In the genomic region with DNA sequence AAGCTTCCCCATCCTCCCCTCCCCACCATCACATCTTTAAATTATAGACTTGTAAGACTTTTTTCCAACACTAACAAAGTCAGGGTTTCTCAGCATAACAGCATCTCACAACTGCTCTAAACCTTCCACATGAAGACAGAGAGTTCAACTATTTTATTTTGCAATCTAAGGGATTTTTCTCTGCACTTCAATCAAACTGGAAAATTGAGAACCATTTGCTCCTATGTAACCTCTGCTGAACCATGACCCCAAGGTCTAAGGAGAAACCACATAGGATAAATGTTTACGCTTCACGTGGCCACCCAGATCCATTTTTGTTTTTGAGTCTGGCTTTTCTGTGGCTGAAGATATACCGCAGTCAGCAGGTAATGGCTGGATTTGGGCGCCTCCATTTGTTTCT, we compare ENCODE assay signal across 19 cellular contexts. TPM values are rescaled to one million over a fixed set of nuclear protein-coding genes. Genes with fewer than 3 reads are reported as not detected.
A peak's percentile ranks its signal among the peaks of the same experiment; 100 is the strongest.
DNase-seq lines count a peak whose midpoint lies in the region; ATAC-seq, FAIRE-seq and TF ChIP-seq lines count a peak whose summit lies in the region.
"Had no signal": no experiment of that assay in that cellular context is flagged by ENCODE, and none has a peak within 500 bp of the region (broad histone marks: within the 10 kb centered on the region; RNA-seq: fewer than 3 reads in every experiment).

No MANE protein-coding gene starts in this region.

- in situ Hi-C loops in HepG2 (cut with HindIII; ENCODE audit: extremely low pct_ligation_motif_present, low pct_unique_long_range_greater_than_20kb) = loop anchor here (10.0 kb wide), 1 partner anchor 302 kb away; a partner anchor contains a TSS

- intact Hi-C loops in HCT116 (cut with micrococcal nuclease) (no loop called here), HepG2 (cut with micrococcal nuclease; ENCODE audit: unreplicated experiment) (no loop called here)

- H3K4me3 ChIP-seq in HCT116 (replicated peaks in 1 of 2; ENCODE audit: low read depth in 1 of 2, low read length in 2 of 2) = no peak overlapping the region
- H3K4me3 ChIP-seq in HepG2 (replicated peaks in 1 of 3; ENCODE audit: insufficient read depth in 1 of 3, low read depth in 2 of 3, low read length in 3 of 3) = no peak overlapping the region
- no peak overlapping the region for H3K4me3 ChIP-seq in stomach smooth muscle (ENCODE audit: low read length in 2 of 2)
- H3K4me3 ChIP-seq: BLaER1 treated with 17β-estradiol and CSF1 and Interleukin-3, amounts not matched to agents 10 nM and 100 nM; SK-N-MC had no signal

- H3K27me3 Mint-ChIP-seq in chondrocyte (ENCODE audit: low read depth) = no peaks in the 10 kb centered on the region
- no peaks in the 10 kb centered on the region for H3K27me3 Mint-ChIP-seq in type B pancreatic cell

- H3K4me1 ChIP-seq in HCT116 (ENCODE audit: control insufficient read depth in 1 of 2, insufficient read depth in 2 of 2, low read length in 2 of 2) (peaks cover 59 to 92% of the 10 kb centered on the region in 2 experiments), HepG2 (ENCODE audit: insufficient read depth, low read length) (peaks cover 58% of the 10 kb centered on the region), stomach smooth muscle (ENCODE audit: control insufficient read depth, insufficient read depth, low read length) (peaks cover 30% of the 10 kb centered on the region)

- FAIRE-seq in HepG2 (lab: Jason Lieb, UNC) = no peak
- FAIRE-seq: RCC 7860 had no signal

- H3K27me3 ChIP-seq in HCT116 (ENCODE audit: insufficient read depth, low read length) (no peaks in the 10 kb centered on the region), HepG2 (ENCODE audit: control insufficient read depth in 1 of 2, insufficient read depth in 2 of 2, low read length in 2 of 2) (no peaks in the 10 kb centered on the region), stomach smooth muscle (ENCODE audit: control insufficient read depth in 1 of 2, insufficient read depth in 2 of 2, low read length in 2 of 2) (no peaks in the 10 kb centered on the region)
- H3K27me3 ChIP-seq: BLaER1 treated with 17β-estradiol and CSF1 and Interleukin-3, amounts not matched to agents 10 nM and 100 nM had no signal

- H3K9ac ChIP-seq in HCT116 (ENCODE audit: low read length) (peak overlapping the region; percentile 24; the same call in 1 of the 2 replicates), HepG2 (ENCODE audit: insufficient read depth, low read depth, low read length) (no peak overlapping the region), stomach smooth muscle (ENCODE audit: low read length in 2 of 2) (no peak overlapping the region)
- H3K9ac ChIP-seq: BLaER1 treated with 17β-estradiol and CSF1 and Interleukin-3, amounts not matched to agents 10 nM and 100 nM had no signal

- WGBS in HepG2 (ENCODE audit: low lambda C conversion rate) = 81% methylated on average over 4 of the region's 4 CpGs

- H3K4me1 Mint-ChIP-seq in chondrocyte (ENCODE audit: low read depth) = peaks cover 74% of the 10 kb centered on the region
- H3K4me1 Mint-ChIP-seq in type B pancreatic cell (ENCODE audit: unreplicated experiment) = peaks cover 38% of the 10 kb centered on the region

- RAD21 ChIA-PET in HCT116 (lab: Charles Lee; ENCODE audit: low non-redundant PET in 1 of 2, low total read pairs in 2 of 2, uncharacterized antibody in 2 of 2, unreplicated experiment in 2 of 2) = no interaction called here

- H3K27ac ChIP-seq in HCT116 (ENCODE audit: low read depth, low read length) (peak overlapping the region; percentile 8; the same call in 1 of the 2 replicates), HepG2 (ENCODE audit: extremely low read length, insufficient read depth, low read length) (no peak overlapping the region), stomach smooth muscle (ENCODE audit: low read length) (peak overlapping the region; percentile 64)
- H3K27ac ChIP-seq: BLaER1 treated with 17β-estradiol and CSF1 and Interleukin-3, amounts not matched to agents 10 nM and 100 nM; SK-N-MC had no signal

- H3K9me3 ChIP-seq in HCT116 (ENCODE audit: control insufficient read depth in 1 of 2, insufficient read depth in 1 of 2, low read depth in 1 of 2, low read length in 2 of 2) (no peaks in the 10 kb centered on the region), HepG2 (ENCODE audit: low read length) (no peaks in the 10 kb centered on the region), stomach smooth muscle (ENCODE audit: control insufficient read depth in 2 of 2, low read length in 2 of 2) (no peaks in the 10 kb centered on the region)

- H3K4me2 ChIP-seq in HCT116 (ENCODE audit: low read length) = peak overlapping the region; percentile 5; the same call in 1 of the 2 replicates
- no peak overlapping the region for H3K4me2 ChIP-seq in HepG2 (ENCODE audit: low read depth, low read length)
- H3K4me2 ChIP-seq: BLaER1 treated with 17β-estradiol and CSF1 and Interleukin-3, amounts not matched to agents 10 nM and 100 nM had no signal

- H3K9me3 Mint-ChIP-seq in chondrocyte (ENCODE audit: low read depth) (no peaks in the 10 kb centered on the region), type B pancreatic cell (no peaks in the 10 kb centered on the region)
- H3K9me3 Mint-ChIP-seq: CD8-positive, alpha-beta T cell had no signal

- H3K4me3 Mint-ChIP-seq in chondrocyte (ENCODE audit: unreplicated experiment) (no peak overlapping the region), type B pancreatic cell (no peak overlapping the region)
- H3K4me3 Mint-ChIP-seq: CD8-positive, alpha-beta T cell had no signal

- H3K27ac Mint-ChIP-seq in chondrocyte (ENCODE audit: unreplicated experiment) = peak overlapping the region; percentile 83
- no peak overlapping the region for H3K27ac Mint-ChIP-seq in type B pancreatic cell
- H3K27ac Mint-ChIP-seq: CD8-positive, alpha-beta T cell had no signal

- CTCF ChIA-PET in HCT116 (lab: Charles Lee) (interaction anchor here (2.1 kb wide), 1 partner anchor 301 kb away, joined by 6 read pairs; no protein-coding TSS in a partner anchor), HepG2 (lab: Yijun Ruan, JAX; ENCODE audit: low intra/inter-chr PET ratio, low total read pairs) (no interaction called here)

- H3K36me3 Mint-ChIP-seq in chondrocyte (ENCODE audit: low read depth) (peaks cover 41% of the 10 kb centered on the region), type B pancreatic cell (peaks cover 30% of the 10 kb centered on the region)
- H3K36me3 Mint-ChIP-seq: CD8-positive, alpha-beta T cell had no signal

- POLR2A ChIA-PET in HCT116 (lab: Charles Lee) = no interaction called here
- POLR2A ChIA-PET in HepG2 (lab: Yijun Ruan, JAX) = no interaction called here

- BruUV-seq in HCT116 (replicated peaks; lab: Mats Ljungman, UMichigan) (no TSS peak), HepG2 (replicated peaks; lab: Mats Ljungman, UMichigan) (no TSS peak)

- H3K79me2 ChIP-seq in HCT116 (ENCODE audit: insufficient read depth, low read length) (peaks cover 85% of the 10 kb centered on the region), HepG2 (ENCODE audit: insufficient read depth, low read length) (peaks cover 50% of the 10 kb centered on the region)

- DNase-seq in HCT116 (ENCODE audit: low read depth, low spot score) (no peak), chondrocyte (ENCODE audit: low spot score) (no peak), HepG2 (ENCODE audit: low spot score) (no peak), ecto neural progenitor cell (ENCODE audit: low spot score) (no peak), type B pancreatic cell (ENCODE audit: extremely low spot score, unreplicated experiment) (no peak), NCI-H510A treated with DMSO at 0.1 percent for 48 hours (lab: John Stamatoyannopoulos, UW) (no peak)
- DNase-seq: CD8-positive, alpha-beta T cell; DMS79; Karpas-422; NCI-H1048; NCI-H146; NCI-H2029 treated with DMSO at 0.1 percent for 48 hours; NCI-H2171; SHP77 had no signal

- peaks cover 52 to 68% of the 10 kb centered on the region in 2 experiments for H3K36me3 ChIP-seq in HCT116 (ENCODE audit: control insufficient read depth in 1 of 2, insufficient read depth in 2 of 2, low read length in 2 of 2)
- peaks cover 28 to 42% of the 10 kb centered on the region in 2 experiments for H3K36me3 ChIP-seq in HepG2 (replicated peaks in 1 of 2; ENCODE audit: control insufficient read depth in 1 of 2, insufficient read depth in 2 of 2, low read length in 2 of 2)
- H3K36me3 ChIP-seq in stomach smooth muscle (ENCODE audit: control insufficient read depth in 2 of 2, insufficient read depth in 2 of 2, low read length in 2 of 2) = peaks cover 47 to 53% of the 10 kb centered on the region in 2 donors

- H3K9me2 ChIP-seq in HCT116 (ENCODE audit: insufficient read depth) = no peaks in the 10 kb centered on the region

- ATAC-seq in HCT116 (no peak), HepG2 (no peak), HG02798 (IDR thresholded peaks at IDR 0.05; ENCODE audit: poor library complexity, unreplicated experiment) (no peak)
- ATAC-seq: CD8-positive, alpha-beta T cell had no signal

- TF ChIP-seq CTCF in HCT116 (IDR thresholded peaks at IDR 0.05 in 2 of 3, conservative IDR thresholded peaks at IDR 0.05 in 1 of 3; ENCODE audit: borderline replicate concordance in 1 of 3, insufficient read depth in 1 of 3, low read depth in 2 of 3, low read length in 2 of 3) (no peak), chondrocyte (IDR thresholded peaks at IDR 0.05) (no peak), HepG2 (CRISPR knock-in tag; IDR thresholded peaks at IDR 0.05) (no peak), type B pancreatic cell (conservative IDR thresholded peaks at IDR 0.05) (no peak)

- TF ChIP-seq EP300 in HepG2 (IDR thresholded peaks at IDR 0.05; ENCODE audit: low read depth in 2 of 2, low read length in 2 of 2) = no peak
- no peak for TF ChIP-seq EP300 in HepG2 (CRISPR knock-in tag; IDR thresholded peaks at IDR 0.05; ENCODE audit: borderline replicate concordance)

- TF ChIP-seq POLR2A in HCT116 (IDR thresholded peaks at IDR 0.05; ENCODE audit: borderline replicate concordance, extremely low read depth, insufficient read depth, insufficient read length) = no peak
- TF ChIP-seq POLR2A in HepG2 (IDR thresholded peaks at IDR 0.05; ENCODE audit: insufficient read depth in 1 of 2, low read depth in 2 of 2, low read length in 2 of 2) = 0 out of 4 replicates have a peak, but pooled peaks of 1 of the 2 experiments have one; percentile 6

- TF ChIP-seq RAD21 in HCT116 (IDR thresholded peaks at IDR 0.05; ENCODE audit: low read depth) (no peak), HepG2 (CRISPR knock-in tag; IDR thresholded peaks at IDR 0.05) (no peak)

- no peak overlapping the region for H2AFZ ChIP-seq in HCT116 (ENCODE audit: low read depth, low read length, poor library complexity, severe bottlenecking)
- H2AFZ ChIP-seq in HepG2 (ENCODE audit: low read length) = no peak overlapping the region

- peaks cover 75% of the 10 kb centered on the region for H4K20me1 ChIP-seq in HCT116 (ENCODE audit: insufficient read depth)
- H4K20me1 ChIP-seq in HepG2 (ENCODE audit: insufficient read depth, low read length) = peaks cover 95% of the 10 kb centered on the region

RNA-seq across cellular contexts. Expression of a gene that starts 13.2 kb away (rescaled TPM):
- total RNA-seq in HCT116 (2021; ENCODE audit: unreplicated experiment) (777 TPM), chondrocyte (26.4 to 305 TPM (median 303 TPM) in 3 replicates), HepG2 (2016; rRNA removed; fragmentation: Illumina TruSeq; extraction: Trizol) (84.4 and 99.5 TPM in 2 replicates), type B pancreatic cell (ENCODE audit: low replicate concordance) (83.3 and 104 TPM in 2 replicates)
- polyA plus RNA-seq in HCT116 (2012) = 536 and 725 TPM in 2 replicates
- total RNA-seq in HepG2 (2016; cell fraction: cytosol; rRNA removed; fragmentation: Illumina TruSeq; extraction: Trizol; ENCODE audit: low read depth) = 16.2 and 17.9 TPM in 2 replicates
- 83.4 and 92.6 TPM in 2 replicates for total RNA-seq in HepG2 (2016; cell fraction: insoluble cytoplasmic fraction; rRNA removed; fragmentation: Illumina TruSeq; extraction: Trizol)
- total RNA-seq in HepG2 (2016; cell fraction: membrane; rRNA removed; fragmentation: Illumina TruSeq; extraction: Trizol) = 72.5 and 74.8 TPM in 2 replicates
- total RNA-seq in HepG2 (2016; cell fraction: nucleus; rRNA removed; fragmentation: Illumina TruSeq; extraction: Trizol) = 61.8 and 73.3 TPM in 2 replicates
- polyA plus RNA-seq in HepG2 (2011; rRNA removed) = 634 and 753 TPM in 2 replicates
- polyA plus RNA-seq in HepG2 (2011; cell fraction: cytosol; rRNA removed) = 492 and 608 TPM in 2 replicates
- 300 and 467 TPM in 2 replicates for polyA plus RNA-seq in HepG2 (2011; cell fraction: nucleus; rRNA removed)
- 335 and 494 TPM in 2 replicates for polyA plus RNA-seq in HepG2 (2012)
- polyA plus RNA-seq in HepG2 (2016; cell fraction: cytosol; fragmentation: Illumina TruSeq; extraction: Trizol; ENCODE audit: low read depth) = 8.7 and 10.5 TPM in 2 replicates
- 102 and 107 TPM in 2 replicates for polyA plus RNA-seq in HepG2 (2016; cell fraction: insoluble cytoplasmic fraction; fragmentation: Illumina TruSeq; extraction: Trizol; ENCODE audit: low read depth)
- polyA plus RNA-seq in HepG2 (2016; cell fraction: membrane; fragmentation: Illumina TruSeq; extraction: Trizol; ENCODE audit: low read depth) = 41.9 and 45.1 TPM in 2 replicates
- polyA plus RNA-seq in HepG2 (2016; cell fraction: nucleus; fragmentation: Illumina TruSeq; extraction: Trizol; ENCODE audit: insufficient read depth, low read depth) = 110 and 117 TPM in 2 replicates
- 6.9 and 217 TPM in 2 replicates for polyA minus RNA-seq in HepG2 (2011; rRNA and poly(A)+ RNA removed; ENCODE audit: low replicate concordance)
- polyA minus RNA-seq in HepG2 (2011; cell fraction: cytosol; rRNA and poly(A)+ RNA removed) = 288 and 291 TPM in 2 replicates
- polyA minus RNA-seq in HepG2 (2011; cell fraction: nucleus; rRNA and poly(A)+ RNA removed) = 228 and 458 TPM in 2 replicates

RNA-seq across cellular contexts. Expression of a gene that starts 51.4 kb away (rescaled TPM):
- total RNA-seq in HCT116 (2021; ENCODE audit: unreplicated experiment) (370 TPM), chondrocyte (250 to 288 TPM (median 254 TPM) in 3 replicates), HepG2 (2016; rRNA removed; fragmentation: Illumina TruSeq; extraction: Trizol) (296 and 409 TPM in 2 replicates), type B pancreatic cell (ENCODE audit: low replicate concordance) (206 and 279 TPM in 2 replicates)
- polyA plus RNA-seq in HCT116 (2012) = 294 and 378 TPM in 2 replicates
- 134 and 137 TPM in 2 replicates for total RNA-seq in HepG2 (2016; cell fraction: cytosol; rRNA removed; fragmentation: Illumina TruSeq; extraction: Trizol; ENCODE audit: low read depth)
- total RNA-seq in HepG2 (2016; cell fraction: insoluble cytoplasmic fraction; rRNA removed; fragmentation: Illumina TruSeq; extraction: Trizol) = 293 and 390 TPM in 2 replicates
- total RNA-seq in HepG2 (2016; cell fraction: membrane; rRNA removed; fragmentation: Illumina TruSeq; extraction: Trizol) = 183 and 197 TPM in 2 replicates
- total RNA-seq in HepG2 (2016; cell fraction: nucleus; rRNA removed; fragmentation: Illumina TruSeq; extraction: Trizol) = 97.3 and 108 TPM in 2 replicates
- polyA plus RNA-seq in HepG2 (2011; rRNA removed) = 160 and 212 TPM in 2 replicates
- 157 and 186 TPM in 2 replicates for polyA plus RNA-seq in HepG2 (2011; cell fraction: cytosol; rRNA removed)
- 39.0 and 44.4 TPM in 2 replicates for polyA plus RNA-seq in HepG2 (2011; cell fraction: nucleus; rRNA removed)
- polyA plus RNA-seq in HepG2 (2012) = 232 and 305 TPM in 2 replicates
- polyA plus RNA-seq in HepG2 (2016; cell fraction: cytosol; fragmentation: Illumina TruSeq; extraction: Trizol; ENCODE audit: low read depth) = 218 and 228 TPM in 2 replicates
- polyA plus RNA-seq in HepG2 (2016; cell fraction: insoluble cytoplasmic fraction; fragmentation: Illumina TruSeq; extraction: Trizol; ENCODE audit: low read depth) = 522 and 557 TPM in 2 replicates
- polyA plus RNA-seq in HepG2 (2016; cell fraction: membrane; fragmentation: Illumina TruSeq; extraction: Trizol; ENCODE audit: low read depth) = 199 and 221 TPM in 2 replicates
- 223 and 234 TPM in 2 replicates for polyA plus RNA-seq in HepG2 (2016; cell fraction: nucleus; fragmentation: Illumina TruSeq; extraction: Trizol; ENCODE audit: insufficient read depth, low read depth)
- 24.0 and 53.8 TPM in 2 replicates for polyA minus RNA-seq in HepG2 (2011; rRNA and poly(A)+ RNA removed; ENCODE audit: low replicate concordance)
- 52.3 and 53.9 TPM in 2 replicates for polyA minus RNA-seq in HepG2 (2011; cell fraction: cytosol; rRNA and poly(A)+ RNA removed)
- polyA minus RNA-seq in HepG2 (2011; cell fraction: nucleus; rRNA and poly(A)+ RNA removed) = 28.7 and 42.4 TPM in 2 replicates
